ENCODE assay signal across 11 cellular contexts in the genomic region with DNA sequence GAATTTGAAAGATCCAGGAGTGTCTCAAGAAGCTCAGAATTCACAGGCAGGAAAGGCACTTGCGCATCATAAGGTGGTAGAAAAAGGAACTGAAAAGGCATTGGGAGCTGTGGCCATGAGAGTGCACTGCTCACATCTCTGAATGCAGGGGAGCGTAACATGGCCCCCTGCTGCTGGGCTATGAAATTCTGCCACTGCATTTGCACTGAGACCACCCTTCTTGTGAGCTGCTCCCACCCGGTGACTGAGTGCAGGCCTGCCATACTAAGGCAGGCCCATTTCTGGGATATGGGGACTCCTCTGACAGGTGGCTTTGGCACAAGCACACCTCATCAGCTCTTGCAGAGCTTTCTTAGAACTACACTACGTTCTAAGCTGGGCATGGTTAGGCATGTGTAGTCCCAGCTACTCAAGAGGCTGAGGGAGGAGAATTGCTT. TPM values are rescaled to one million over a fixed set of nuclear protein-coding genes. Genes with fewer than 3 reads are reported as not detected.
DNase-seq lines count a peak whose midpoint lies in the region; ATAC-seq and TF ChIP-seq lines count a peak whose summit lies in the region.
"Had no signal": no experiment of that assay in that cellular context is flagged by ENCODE, and none has a peak within 500 bp of the region (broad histone marks: within the 10 kb centered on the region; RNA-seq: fewer than 3 reads in every experiment).

No MANE protein-coding gene starts in this region.

- no peaks in the 10 kb centered on the region for H3K9me3 ChIP-seq in DND-41 (ENCODE audit: insufficient read depth, low read length, severe bottlenecking)
- H3K9me3 ChIP-seq in psoas muscle, result no peaks in the 10 kb centered on the region
- H3K9me3 ChIP-seq in colonic mucosa, result no peaks in the 10 kb centered on the region
- no peaks in the 10 kb centered on the region for H3K9me3 ChIP-seq in left ventricle myocardium inferior (replicated peaks)

- WGBS in psoas muscle, 3 donors, result 76 to 90% (median 88%) methylated on average over 4 of the region's 4 CpGs

- H3K27ac ChIP-seq in DND-41 (ENCODE audit: low read length) (no peak overlapping the region), psoas muscle (no peak overlapping the region), colonic mucosa (no peak overlapping the region), left ventricle myocardium inferior (replicated peaks) (no peak overlapping the region)

- H3K79me2 ChIP-seq in DND-41 (ENCODE audit: insufficient read depth, low read length), result no peaks in the 10 kb centered on the region

- H3K36me3 ChIP-seq in DND-41 (ENCODE audit: insufficient read depth, low read length) (no peaks in the 10 kb centered on the region), H7 (replicated peaks; ENCODE audit: control insufficient read depth, insufficient read depth, low read length) (no peaks in the 10 kb centered on the region), psoas muscle (ENCODE audit: insufficient read depth in 1 of 2, low read depth in 1 of 2) (no peaks in the 10 kb centered on the region), colonic mucosa (no peaks in the 10 kb centered on the region), left ventricle myocardium inferior (no peaks in the 10 kb centered on the region)

- ATAC-seq in DND-41 (ENCODE audit: insufficient read depth, low read depth) (peak; percentile 40; the same call in 1 of the 3 replicates), HG02938 (IDR thresholded peaks at IDR 0.05; ENCODE audit: unreplicated experiment) (peak; percentile 86), psoas muscle (no peak)

- H3K27me3 ChIP-seq in DND-41 (ENCODE audit: insufficient read depth, low read length, poor library complexity), result no peaks in the 10 kb centered on the region
- no peaks in the 10 kb centered on the region for H3K27me3 ChIP-seq in H7 (ENCODE audit: control insufficient read depth, insufficient read depth, low read length)
- no peaks in the 10 kb centered on the region for H3K27me3 ChIP-seq in psoas muscle (ENCODE audit: insufficient read depth in 3 of 3, low read length in 2 of 3)
- no peaks in the 10 kb centered on the region for H3K27me3 ChIP-seq in colonic mucosa
- no peaks in the 10 kb centered on the region for H3K27me3 ChIP-seq in left ventricle myocardium inferior (ENCODE audit: low read depth)

- TF ChIP-seq CTCF in DND-41 (IDR thresholded peaks at IDR 0.05; ENCODE audit: borderline replicate concordance, extremely low read depth, low read length, poor library complexity, severe bottlenecking) (peak; percentile 4), psoas muscle (IDR thresholded peaks at IDR 0.05) (no peak), colonic mucosa (IDR thresholded peaks at IDR 0.05) (no peak), left ventricle myocardium inferior (IDR thresholded peaks at IDR 0.05; ENCODE audit: borderline replicate concordance) (no peak)

- no peaks in the 10 kb centered on the region for H4K20me1 ChIP-seq in DND-41 (ENCODE audit: insufficient read depth, low read length)

- intact Hi-C loops in psoas muscle (cut with DNase I), result no loop called here
- intact Hi-C loops in colonic mucosa (cut with DNase I), result no loop called here
- intact Hi-C loops in left ventricle myocardium inferior (cut with micrococcal nuclease), result no loop called here

- no peak overlapping the region for H2AFZ ChIP-seq in DND-41 (ENCODE audit: low read depth, low read length)

- H3K9ac ChIP-seq in DND-41 (ENCODE audit: low read depth, low read length) (no peak overlapping the region), colonic mucosa (ENCODE audit: low read depth in 2 of 2, low read length in 2 of 2) (no peak overlapping the region)

- H3K4me3 ChIP-seq in DND-41 (ENCODE audit: low read depth in 1 of 2, low read length in 2 of 2) (no peak overlapping the region), H7 (ENCODE audit: insufficient read depth, low read depth, low read length) (no peak overlapping the region), psoas muscle (no peak overlapping the region), colonic mucosa (no peak overlapping the region), left ventricle myocardium inferior (no peak overlapping the region)

- DNase-seq in DND-41 (no peak), GM19240 (ENCODE audit: insufficient read length, low spot score) (peak; percentile 24), NAMALWA (ENCODE audit: low spot score) (peak; percentile 67), H7 (no peak), psoas muscle (no peak), colonic mucosa (no peak), left ventricle myocardium inferior (no peak)
- DNase-seq: erythroblast, H9, NCI-H2107 had no signal

- no peak overlapping the region for H3K4me2 ChIP-seq in DND-41 (ENCODE audit: insufficient read depth, low read length)

- no peaks in the 10 kb centered on the region for H3K4me1 ChIP-seq in DND-41 (ENCODE audit: insufficient read depth, low read length)
- peaks cover 10% of the 10 kb centered on the region for H3K4me1 ChIP-seq in psoas muscle
- no peaks in the 10 kb centered on the region for H3K4me1 ChIP-seq in colonic mucosa
- H3K4me1 ChIP-seq in left ventricle myocardium inferior, result no peaks in the 10 kb centered on the region

RNA-seq across cellular contexts. Expression of a gene that starts 25.3 kb away (rescaled TPM):
- 233 and 253 TPM in 2 replicates for total RNA-seq in H7 (2014; rRNA removed; shearing (Covaris generic))
- 100 to 1,000 TPM; 162 to 290 (median 231) TPM for total RNA-seq in psoas muscle
- 100 to 1,000 TPM; 111 to 472 (median 125) TPM for polyA plus RNA-seq in psoas muscle
- total RNA-seq in colonic mucosa, result 100 to 1,000 TPM; 102 to 179 TPM
- total RNA-seq in left ventricle myocardium inferior, result 174 TPM

RNA-seq across cellular contexts. Expression of a gene that starts 31.9 kb away (rescaled TPM):
- total RNA-seq in H7 (2014; rRNA removed; shearing (Covaris generic)), result 13.4 and 13.8 TPM in 2 replicates
- total RNA-seq in psoas muscle, result 10 to 100 TPM; 23.1 to 33.0 (median 28.3) TPM
- 10 to 100 TPM; 18.1 to 39.9 (median 21.2) TPM for polyA plus RNA-seq in psoas muscle
- 10 to 100 TPM; 61.9 to 81.1 TPM for total RNA-seq in colonic mucosa
- total RNA-seq in left ventricle myocardium inferior, result 85.7 TPM

RNA-seq across cellular contexts. Expression of a gene that starts 32.1 kb away (rescaled TPM):
- 108 and 111 TPM in 2 replicates for total RNA-seq in H7 (2014; rRNA removed; shearing (Covaris generic))
- total RNA-seq in psoas muscle (10 to 100 TPM; 44.0 to 61.0 (median 56.5) TPM), colonic mucosa (10 to 100 TPM; 56.0 to 75.5 TPM), left ventricle myocardium inferior (68.6 TPM)
- 10 to 100 TPM; 36.8 to 91.6 (median 80.5) TPM for polyA plus RNA-seq in psoas muscle

Comparison
In these comparisons a context has a peak if more than half of its experiments do, and no peak if none do; other contexts are left out.
1. ATAC-seq: peak in DND-41 (single experiment) and HG02938 (single experiment); none in psoas muscle (0 of 4).
2. DNase-seq: peak in GM19240 (single experiment) and NAMALWA (single experiment); none in DND-41 (single experiment), H7 (single experiment), psoas muscle (0 of 2), colonic mucosa (single experiment) and left ventricle myocardium inferior (single experiment).